In genomic region chr7:30027065-30027456, GRCh38 we compare ENCODE assay signal across 8 cellular contexts. TPM values are rescaled to one million over a fixed set of nuclear protein-coding genes. Genes with fewer than 3 reads are reported as not detected.
DNase-seq lines count a peak whose midpoint lies in the region; ATAC-seq lines count a peak whose summit lies in the region.

No MANE protein-coding gene starts in this region.

- ATAC-seq in HG03175 (IDR thresholded peaks at IDR 0.05; ENCODE audit: unreplicated experiment) (peak; percentile 38), GM18517 (IDR thresholded peaks at IDR 0.05; ENCODE audit: unreplicated experiment) (no peak)

- peak overlapping the region; percentile 74 for H3K4me3 ChIP-seq in effector memory CD4-positive, alpha-beta T cell (ENCODE audit: insufficient read depth, low read depth, low read length, poor library complexity, severe bottlenecking)
- peak overlapping the region; percentile 84 for H3K4me3 ChIP-seq in urinary bladder (ENCODE audit: low read depth, low read length)

- H3K27ac ChIP-seq in effector memory CD4-positive, alpha-beta T cell (ENCODE audit: insufficient read depth, low read length, poor library complexity, severe bottlenecking): peak overlapping the region; percentile 71
- no peak overlapping the region for H3K27ac ChIP-seq in urinary bladder (ENCODE audit: low read depth)

- H3K27me3 ChIP-seq in effector memory CD4-positive, alpha-beta T cell (replicated peaks; ENCODE audit: control insufficient read depth, insufficient read depth, low read length, poor library complexity, severe bottlenecking): no peaks in the 10 kb centered on the region

- H3K4me1 ChIP-seq in effector memory CD4-positive, alpha-beta T cell (ENCODE audit: control insufficient read depth, insufficient read depth, low read length, poor library complexity, severe bottlenecking): peaks cover 16% of the 10 kb centered on the region
- H3K4me1 ChIP-seq in urinary bladder (ENCODE audit: insufficient read depth): no peaks in the 10 kb centered on the region

- peak; percentile 55 for DNase-seq in NCI-H345 treated with DMSO at 0.1 percent for 48 hours (lab: John Stamatoyannopoulos, UW; ENCODE audit: unreplicated experiment)
- DNase-seq in NCI-H345 (lab: John Stamatoyannopoulos, UW): no peak
- peak; percentile 25 for DNase-seq in T-helper 22 cell (ENCODE audit: low read depth)
- peak; percentile 6 to 23 (median 20) for DNase-seq in effector memory CD4-positive, alpha-beta T cell
- DNase-seq in mucosa of gallbladder (ENCODE audit: low spot score): peak; percentile 32

- WGBS in urinary bladder: under 1% methylated on average over 10 of the region's 10 CpGs

- no peaks in the 10 kb centered on the region for H3K36me3 ChIP-seq in effector memory CD4-positive, alpha-beta T cell (ENCODE audit: control insufficient read depth, insufficient read depth, low read length)
- H3K36me3 ChIP-seq in urinary bladder (ENCODE audit: insufficient read depth): no peaks in the 10 kb centered on the region

- no peaks in the 10 kb centered on the region for H3K9me3 ChIP-seq in effector memory CD4-positive, alpha-beta T cell (ENCODE audit: control insufficient read depth, low read length)

RNA-seq across cellular contexts. Expression of gene FKBP14, which starts 0.6 kb away (rescaled TPM):
- total RNA-seq in mucosa of gallbladder: 10.9 TPM
- 79.1 TPM for total RNA-seq in urinary bladder
- 9.1 TPM for polyA plus RNA-seq in urinary bladder

RNA-seq across cellular contexts. Expression of gene PLEKHA8, which starts 1.2 kb away (rescaled TPM):
- total RNA-seq in mucosa of gallbladder: 11.9 TPM
- 21.3 TPM for total RNA-seq in urinary bladder
- polyA plus RNA-seq in urinary bladder: 4.6 TPM

RNA-seq across cellular contexts. Expression of gene SCRN1, which starts 37.5 kb away (rescaled TPM):
- 63.9 TPM for total RNA-seq in mucosa of gallbladder
- 44.5 TPM for total RNA-seq in urinary bladder
- 39.6 TPM for polyA plus RNA-seq in urinary bladder
